In genomic region chr15:32849769-32850668, GRCh38 we compare ENCODE assay signal across 12 cellular contexts.
DNase-seq lines count a peak whose midpoint lies in the region; ATAC-seq, FAIRE-seq and TF ChIP-seq lines count a peak whose summit lies in the region.
"Had no signal": no experiment of that assay in that cellular context is flagged by ENCODE, and none has a peak within 500 bp of the region (broad histone marks: within the 10 kb centered on the region; RNA-seq: fewer than 3 reads in every experiment).

No MANE protein-coding gene starts in this region.

- H3K27me3 ChIP-seq in MM.1S (replicated peaks; ENCODE audit: insufficient read depth, low read length) (no peaks in the 10 kb centered on the region), WERI-Rb-1 (ENCODE audit: insufficient read depth, low read depth, severe bottlenecking) (peaks cover 3% of the 10 kb centered on the region)
- H3K27me3 ChIP-seq: cardiac muscle cell had no signal

- no peaks in the 10 kb centered on the region; the same call in 1 of the 2 replicates for H3K36me3 ChIP-seq in MM.1S (replicated peaks; ENCODE audit: insufficient read depth, low read length)
- H3K36me3 ChIP-seq in WERI-Rb-1, result no peaks in the 10 kb centered on the region
- H3K36me3 ChIP-seq: cardiac muscle cell had no signal

- no peak for TF ChIP-seq CTCF in AG09309 (IDR thresholded peaks at IDR 0.05; ENCODE audit: control insufficient read depth, insufficient read depth, low read depth, low read length, missing control alignments)
- no peak for TF ChIP-seq CTCF in MM.1S (IDR thresholded peaks at IDR 0.05; ENCODE audit: low read length)
- no peak for TF ChIP-seq CTCF in WERI-Rb-1 (IDR thresholded peaks at IDR 0.05; ENCODE audit: low read depth, low read length)
- no peak for TF ChIP-seq CTCF in activated CD8-positive, alpha-beta T cell treated with anti-CD3 and anti-CD28 coated beads for 36 hours (IDR thresholded peaks at IDR 0.05)

- peaks cover 6% of the 10 kb centered on the region; the same call in 1 of the 2 replicates for H3F3A ChIP-seq in MM.1S (ENCODE audit: insufficient read depth, low read length)

- no peak overlapping the region for H2AFZ ChIP-seq in MM.1S (ENCODE audit: low read length)

- no peak for ATAC-seq in stimulated activated memory B cell treated with anti-CD40 and anti-IgM and Interleukin-4, amounts not matched to agents 10 μg/mL and 1 μg/mL and 100 μg/mL, for 72 hours
- ATAC-seq in activated CD8-positive, alpha-beta T cell treated with anti-CD3 and anti-CD28 coated beads for 36 hours, result no peak
- no peak for ATAC-seq in GM18502 (IDR thresholded peaks at IDR 0.05; ENCODE audit: poor library complexity, unreplicated experiment)
- ATAC-seq: T-cell had no signal

- no peaks in the 10 kb centered on the region for H3K4me1 Mint-ChIP-seq in stimulated activated memory B cell treated with anti-CD40 and anti-IgM and Interleukin-4, amounts not matched to agents 10 μg/mL and 1 μg/mL and 100 μg/mL, for 72 hours
- no peaks in the 10 kb centered on the region for H3K4me1 Mint-ChIP-seq in activated CD8-positive, alpha-beta T cell treated with anti-CD3 and anti-CD28 coated beads for 36 hours (ENCODE audit: low read depth)
- H3K4me1 Mint-ChIP-seq: CD4-positive, CD25-positive, alpha-beta regulatory T cell; T-cell had no signal

- intact Hi-C loops in activated CD8-positive, alpha-beta T cell treated with anti-CD3 and anti-CD28 coated beads for 36 hours (cut with micrococcal nuclease), result no loop called here

- H3K27ac ChIP-seq in MM.1S (ENCODE audit: low read length) (peak overlapping the region; percentile 16; the same call in 1 of the 2 replicates), WERI-Rb-1 (no peak overlapping the region)
- H3K27ac ChIP-seq: cardiac muscle cell had no signal

- peak overlapping the region; percentile 41; the same call in 1 of the 2 replicates for H3K4me2 ChIP-seq in MM.1S (ENCODE audit: low read depth, low read length)

- no peak overlapping the region for H3K4me3 Mint-ChIP-seq in stimulated activated memory B cell treated with anti-CD40 and anti-IgM and Interleukin-4, amounts not matched to agents 10 μg/mL and 1 μg/mL and 100 μg/mL, for 72 hours
- H3K4me3 Mint-ChIP-seq in activated CD8-positive, alpha-beta T cell treated with anti-CD3 and anti-CD28 coated beads for 36 hours, result no peak overlapping the region
- H3K4me3 Mint-ChIP-seq: CD4-positive, CD25-positive, alpha-beta regulatory T cell; T-cell had no signal

- CTCF ChIA-PET in activated CD8-positive, alpha-beta T cell treated with anti-CD3 and anti-CD28 coated beads for 36 hours (lab: Charles Lee), result no interaction called here

- peak; percentile 76 for FAIRE-seq in islet of Langerhans (lab: Jason Lieb, UNC)
- FAIRE-seq: GM12891 had no signal

- no peaks in the 10 kb centered on the region for H3K27me3 Mint-ChIP-seq in stimulated activated memory B cell treated with anti-CD40 and anti-IgM and Interleukin-4, amounts not matched to agents 10 μg/mL and 1 μg/mL and 100 μg/mL, for 72 hours
- no peaks in the 10 kb centered on the region for H3K27me3 Mint-ChIP-seq in activated CD8-positive, alpha-beta T cell treated with anti-CD3 and anti-CD28 coated beads for 36 hours
- H3K27me3 Mint-ChIP-seq: CD4-positive, CD25-positive, alpha-beta regulatory T cell had no signal

- no peak overlapping the region for H3K27ac Mint-ChIP-seq in stimulated activated memory B cell treated with anti-CD40 and anti-IgM and Interleukin-4, amounts not matched to agents 10 μg/mL and 1 μg/mL and 100 μg/mL, for 72 hours
- H3K27ac Mint-ChIP-seq in activated CD8-positive, alpha-beta T cell treated with anti-CD3 and anti-CD28 coated beads for 36 hours, result no peak overlapping the region
- H3K27ac Mint-ChIP-seq: CD4-positive, CD25-positive, alpha-beta regulatory T cell; T-cell had no signal

- peak; percentile 97 for DNase-seq in AG09309 (ENCODE audit: low read depth)
- DNase-seq in MM.1S, result peak; percentile 65
- DNase-seq in WERI-Rb-1, result peak; percentile 79
- no peak for DNase-seq in activated CD8-positive, alpha-beta T cell treated with anti-CD3 and anti-CD28 coated beads for 36 hours
- no peak for DNase-seq in anterior cingulate cortex (lab: John Stamatoyannopoulos, UW)
- DNase-seq: CD4-positive, CD25-positive, alpha-beta regulatory T cell; T-cell had no signal

- H4K20me1 ChIP-seq in MM.1S (ENCODE audit: insufficient read depth, low read length), result no peaks in the 10 kb centered on the region

- H3K36me3 Mint-ChIP-seq in stimulated activated memory B cell treated with anti-CD40 and anti-IgM and Interleukin-4, amounts not matched to agents 10 μg/mL and 1 μg/mL and 100 μg/mL, for 72 hours, result no peaks in the 10 kb centered on the region
- H3K36me3 Mint-ChIP-seq in activated CD8-positive, alpha-beta T cell treated with anti-CD3 and anti-CD28 coated beads for 36 hours (ENCODE audit: low read depth), result no peaks in the 10 kb centered on the region
- H3K36me3 Mint-ChIP-seq: CD4-positive, CD25-positive, alpha-beta regulatory T cell; T-cell had no signal

- no peaks in the 10 kb centered on the region for H3K9me3 ChIP-seq in MM.1S (replicated peaks; ENCODE audit: insufficient read depth, low read length)
- H3K9me3 ChIP-seq in WERI-Rb-1 (ENCODE audit: severe bottlenecking), result no peaks in the 10 kb centered on the region

- H3K9me3 Mint-ChIP-seq in stimulated activated memory B cell treated with anti-CD40 and anti-IgM and Interleukin-4, amounts not matched to agents 10 μg/mL and 1 μg/mL and 100 μg/mL, for 72 hours, result no peaks in the 10 kb centered on the region
- H3K9me3 Mint-ChIP-seq in activated CD8-positive, alpha-beta T cell treated with anti-CD3 and anti-CD28 coated beads for 36 hours, result no peaks in the 10 kb centered on the region

- no peaks in the 10 kb centered on the region for H3K79me2 ChIP-seq in MM.1S (ENCODE audit: low read length)

- H3K4me1 ChIP-seq in MM.1S (ENCODE audit: low read length), result peaks cover 13% of the 10 kb centered on the region

- POLR2A ChIA-PET in activated CD8-positive, alpha-beta T cell treated with anti-CD3 and anti-CD28 coated beads for 36 hours (lab: Charles Lee), result no interaction called here

- no peaks in the 10 kb centered on the region for H3K9me2 ChIP-seq in MM.1S (replicated peaks; ENCODE audit: insufficient read depth, low read length)

- H3K9ac ChIP-seq in MM.1S (ENCODE audit: low read length), result no peak overlapping the region

- H3K4me3 ChIP-seq in AG09309 (ENCODE audit: control insufficient read depth, low read depth, low read length) (no peak overlapping the region), MM.1S (ENCODE audit: low read length) (no peak overlapping the region), WERI-Rb-1 (ENCODE audit: low read depth, low read length) (no peak overlapping the region)
- H3K4me3 ChIP-seq: cardiac muscle cell had no signal

Comparison
In these comparisons a context has a peak if more than half of its experiments do, and no peak if none do; other contexts are left out.
1. DNase-seq: peak in AG09309 (single experiment), MM.1S (single experiment) and WERI-Rb-1 (single experiment); none in activated CD8-positive, alpha-beta T cell treated with anti-CD3 and anti-CD28 coated beads for 36 hours (single experiment) and anterior cingulate cortex (0 of 58).